Comparison of ENCODE assay signal across 1 cellular context in the genomic region with DNA sequence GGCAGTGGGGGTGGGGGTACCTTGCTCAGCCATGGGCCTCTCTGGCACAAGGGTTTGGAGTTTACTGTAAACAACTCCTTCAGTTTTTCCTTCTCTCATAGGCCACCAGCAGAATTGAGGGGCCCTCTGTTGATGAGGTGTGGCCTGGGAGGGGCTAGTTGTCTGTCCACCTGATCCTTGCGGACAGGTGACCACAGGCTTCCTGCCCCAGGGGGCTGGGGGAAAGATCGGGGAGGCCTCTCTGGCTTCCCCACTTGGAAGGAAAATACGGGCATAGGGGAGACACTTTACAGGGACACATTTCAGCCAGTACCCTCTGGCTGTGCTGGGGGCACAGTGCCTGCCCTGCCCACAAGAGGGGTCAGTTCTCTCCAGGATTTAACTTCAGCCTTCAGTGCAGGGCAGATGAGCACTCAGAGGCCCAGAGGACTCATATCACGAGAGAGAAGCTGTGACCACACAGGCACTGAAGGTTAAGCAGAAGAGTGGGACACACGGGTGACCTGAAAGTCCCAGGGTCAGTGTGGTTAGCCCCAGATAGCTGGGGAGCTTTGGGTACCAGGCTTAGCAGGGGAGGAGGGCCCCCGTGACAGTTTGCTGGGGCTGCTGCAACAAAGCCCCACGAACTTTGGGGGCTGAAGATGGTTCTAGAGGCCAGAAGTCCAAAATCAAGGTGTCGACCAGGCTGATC.
TF ChIP-seq lines count a peak whose summit lies in the region.

No MANE protein-coding gene starts in this region.

TF ChIP-seq in A549, 52 proteins besides CTCF, POLR2A, EP300 and RAD21 (continued from another document):
- TF ChIP-seq PHF8 (IDR thresholded peaks at IDR 0.05; ENCODE audit: borderline replicate concordance, low read depth) (no peak), SMC3 (IDR thresholded peaks at IDR 0.05) (no peak), RARB (CRISPR knock-in tag; IDR thresholded peaks at IDR 0.05) (no peak), MAZ (IDR thresholded peaks at IDR 0.05; ENCODE audit: borderline replicate concordance, low read depth, low read length) (no peak), POLR2AphosphoS2 (conservative IDR thresholded peaks at IDR 0.05; ENCODE audit: low read length) (no peak), EHMT2 (IDR thresholded peaks at IDR 0.05; ENCODE audit: low read depth) (no peak), CHD4 (IDR thresholded peaks at IDR 0.05; ENCODE audit: borderline replicate concordance) (no peak), EHF (CRISPR knock-in tag; IDR thresholded peaks at IDR 0.05) (no peak)
